In genomic region chr13:76783798-76784197, GRCh38 we compare ENCODE assay signal across 18 cellular contexts.
DNase-seq lines count a peak whose midpoint lies in the region.
"Had no signal": no experiment of that assay in that cellular context is flagged by ENCODE, and none has a peak within 500 bp of the region (broad histone marks: within the 10 kb centered on the region; RNA-seq: fewer than 3 reads in every experiment).

No MANE protein-coding gene starts in this region.

- in situ Hi-C loops in KBM-7 (cut with MboI; ENCODE audit: low pct_unique_long_range_greater_than_20kb, low sequenced_read_pairs) = no loop called here

- DNase-seq in DMS 273 (lab: John Stamatoyannopoulos, UW; ENCODE audit: unreplicated experiment) (peak; percentile 2), DMS 273 treated with DMSO at 0.1 percent for 48 hours (lab: John Stamatoyannopoulos, UW) (no peak), NCI-H2029 (lab: John Stamatoyannopoulos, UW) (peak; percentile 65), SHP77 treated with DMSO at 0.1 percent for 48 hours (lab: John Stamatoyannopoulos, UW) (peak; percentile 67), iPS-NIHi11 (ENCODE audit: low spot score) (peak; percentile 36), NCI-H1694 (lab: John Stamatoyannopoulos, UW) (no peak), KBM-7 (no peak), NCI-H526 treated with DMSO at 0.1 percent for 48 hours (lab: John Stamatoyannopoulos, UW) (no peak)
- DNase-seq: activated CD4-positive, alpha-beta memory T cell treated with anti-CD3 and anti-CD28 coated beads for 36 hours; activated effector memory CD4-positive, alpha-beta T cell treated with Interleukin-2 at 50 U/mL for 16 hours; activated naive CD8-positive, alpha-beta T cell treated with anti-CD3 and anti-CD28 coated beads, Interleukin-2, amount 50 U/mL, for 24 hours; CD4-positive, alpha-beta T cell; DND-41; natural killer cell; NCI-H1417 treated with DMSO at 0.1 percent for 48 hours; NCI-H446; SK-N-SH; thyroid gland had no signal

Comparison
In these comparisons a context has a peak if more than half of its experiments do, and no peak if none do; other contexts are left out.
1. DNase-seq: peak in DMS 273 (single experiment), NCI-H2029 (single experiment), SHP77 treated with DMSO at 0.1 percent for 48 hours (single experiment) and iPS-NIHi11 (single experiment); none in DMS 273 treated with DMSO at 0.1 percent for 48 hours (single experiment), NCI-H1694 (single experiment), KBM-7 (single experiment) and NCI-H526 treated with DMSO at 0.1 percent for 48 hours (single experiment).